In the genomic region with DNA sequence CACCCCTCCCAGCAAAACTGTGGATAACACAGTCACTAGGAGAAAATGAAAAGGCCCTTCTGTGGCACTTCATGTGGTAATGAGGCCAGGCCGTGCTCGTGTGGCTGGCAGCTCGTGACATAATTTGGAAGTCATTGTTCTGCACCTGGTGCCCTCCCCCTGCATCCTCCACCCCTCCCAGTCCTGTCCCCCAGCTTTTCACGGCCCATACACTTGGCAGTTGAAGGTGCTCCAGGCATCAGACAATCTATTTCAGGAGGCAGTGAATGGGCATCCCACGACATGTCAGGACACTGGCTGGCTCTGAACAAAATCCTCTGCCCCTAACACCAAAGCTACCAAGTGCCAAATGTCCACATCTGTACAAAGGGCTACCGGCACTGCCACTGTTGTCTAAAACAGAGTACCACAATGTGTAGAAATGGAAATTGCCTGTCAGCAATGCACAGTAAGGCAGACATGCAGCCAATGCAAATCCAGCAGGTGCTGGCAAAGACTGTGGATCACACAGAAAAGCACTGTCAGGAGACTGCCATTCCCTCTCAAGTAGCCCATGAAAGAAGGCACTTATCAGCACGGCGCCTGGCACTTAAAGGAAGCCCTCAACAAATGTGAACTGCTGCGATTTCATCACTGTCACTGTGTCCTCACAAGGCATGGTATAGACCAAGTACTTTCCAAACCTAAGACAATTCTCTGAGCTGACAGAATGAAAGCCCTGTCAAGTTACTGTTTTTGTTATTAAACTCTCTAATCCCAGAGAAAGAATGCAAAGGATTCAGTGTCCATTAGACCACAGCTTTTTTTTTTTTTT, we compare ENCODE assay signal across 8 cellular contexts. TPM values are rescaled to one million over a fixed set of nuclear protein-coding genes. Genes with fewer than 3 reads are reported as not detected.
DNase-seq lines count a peak whose midpoint lies in the region; ATAC-seq, FAIRE-seq and TF ChIP-seq lines count a peak whose summit lies in the region.

No MANE protein-coding gene starts in this region.

- H3K4me3 Mint-ChIP-seq in astrocyte (ENCODE audit: unreplicated experiment), result peak overlapping the region; percentile 30
- H3K4me3 Mint-ChIP-seq in stimulated activated memory B cell treated with anti-CD40 and anti-IgM and Interleukin-4, amounts not matched to agents 10 μg/mL and 1 μg/mL and 100 μg/mL, for 72 hours, result peak overlapping the region; percentile 66

- H3K9me3 ChIP-seq in astrocyte (ENCODE audit: insufficient read depth, low read depth, low read length), result no peaks in the 10 kb centered on the region

- no peak overlapping the region for H3K4me3 ChIP-seq in astrocyte (ENCODE audit: insufficient read depth, low read depth, low read length)

- no peaks in the 10 kb centered on the region for H3K9me3 Mint-ChIP-seq in astrocyte (ENCODE audit: unreplicated experiment)
- H3K9me3 Mint-ChIP-seq in stimulated activated memory B cell treated with anti-CD40 and anti-IgM and Interleukin-4, amounts not matched to agents 10 μg/mL and 1 μg/mL and 100 μg/mL, for 72 hours, result no peaks in the 10 kb centered on the region

- DNase-seq in GF-D8 (lab: John Stamatoyannopoulos, UW) (peak; percentile 59), NCI-H524 treated with DMSO at 0.1 percent for 48 hours (lab: John Stamatoyannopoulos, UW) (peak; percentile 28), astrocyte (ENCODE audit: low read depth) (peak; percentile 37), iris pigment epithelial cell (ENCODE audit: low read depth) (peak; percentile 44)
- DNase-seq in effector CD8-positive, alpha-beta T cell (lab: John Stamatoyannopoulos, UW), result no peak
- no peak for DNase-seq in activated CD4-positive, alpha-beta T cell treated with anti-CD3 and anti-CD28 coated beads for 1 hour

- no peaks in the 10 kb centered on the region for H4K20me1 ChIP-seq in astrocyte (ENCODE audit: insufficient read depth, low read length)

- ATAC-seq in HG02943 (IDR thresholded peaks at IDR 0.05; ENCODE audit: low read depth, unreplicated experiment), result peak; percentile 14
- ATAC-seq in stimulated activated memory B cell treated with anti-CD40 and anti-IgM and Interleukin-4, amounts not matched to agents 10 μg/mL and 1 μg/mL and 100 μg/mL, for 72 hours, result peak; percentile 42

- peak overlapping the region; percentile 75 for H3K4me2 ChIP-seq in astrocyte (ENCODE audit: low read length)

- H3K27me3 Mint-ChIP-seq in astrocyte (ENCODE audit: low read depth, unreplicated experiment), result no peaks in the 10 kb centered on the region
- H3K27me3 Mint-ChIP-seq in stimulated activated memory B cell treated with anti-CD40 and anti-IgM and Interleukin-4, amounts not matched to agents 10 μg/mL and 1 μg/mL and 100 μg/mL, for 72 hours, result no peaks in the 10 kb centered on the region

- peaks cover 91% of the 10 kb centered on the region for H3K79me2 ChIP-seq in astrocyte (ENCODE audit: insufficient read depth, low read length)

- peak overlapping the region; percentile 88 for H3K9ac ChIP-seq in astrocyte (ENCODE audit: low read length)

- peaks cover 11% of the 10 kb centered on the region for H3K36me3 ChIP-seq in astrocyte (ENCODE audit: insufficient read depth, low read length)

- no peak for TF ChIP-seq CTCF in astrocyte (IDR thresholded peaks at IDR 0.05; ENCODE audit: insufficient read depth, low read depth, low read length)

- H3K36me3 Mint-ChIP-seq in astrocyte (ENCODE audit: low read depth, unreplicated experiment), result peaks cover 15% of the 10 kb centered on the region
- peaks cover 26% of the 10 kb centered on the region for H3K36me3 Mint-ChIP-seq in stimulated activated memory B cell treated with anti-CD40 and anti-IgM and Interleukin-4, amounts not matched to agents 10 μg/mL and 1 μg/mL and 100 μg/mL, for 72 hours

- H3K4me1 Mint-ChIP-seq in astrocyte (ENCODE audit: low read depth, unreplicated experiment), result peaks cover 78% of the 10 kb centered on the region
- H3K4me1 Mint-ChIP-seq in stimulated activated memory B cell treated with anti-CD40 and anti-IgM and Interleukin-4, amounts not matched to agents 10 μg/mL and 1 μg/mL and 100 μg/mL, for 72 hours, result peaks cover 60% of the 10 kb centered on the region

- H3K27ac ChIP-seq in astrocyte (ENCODE audit: low read depth, low read length), result peak overlapping the region; percentile 99

- H3K4me1 ChIP-seq in astrocyte (ENCODE audit: insufficient read depth, low read length), result peaks cover 70% of the 10 kb centered on the region

- no peaks in the 10 kb centered on the region for H3K27me3 ChIP-seq in astrocyte (ENCODE audit: insufficient read depth, low read length)

- peak overlapping the region; percentile 97 for H3K27ac Mint-ChIP-seq in astrocyte (ENCODE audit: unreplicated experiment)
- peak overlapping the region; percentile 91 for H3K27ac Mint-ChIP-seq in stimulated activated memory B cell treated with anti-CD40 and anti-IgM and Interleukin-4, amounts not matched to agents 10 μg/mL and 1 μg/mL and 100 μg/mL, for 72 hours

- no peak overlapping the region for H2AFZ ChIP-seq in astrocyte (ENCODE audit: low read depth, low read length)

- no peak for FAIRE-seq in astrocyte (lab: Jason Lieb, UNC)

RNA-seq across cellular contexts. Expression of a gene that starts 39.1 kb away (rescaled TPM):
- total RNA-seq in astrocyte, result 364 and 391 TPM in 2 replicates

RNA-seq across cellular contexts. Expression of a gene that starts 58.5 kb away (rescaled TPM):
- 4.9 and 5.8 TPM in 2 replicates for total RNA-seq in astrocyte

Comparison
In these comparisons a context has a peak if more than half of its experiments do, and no peak if none do; other contexts are left out.
1. DNase-seq: peak in GF-D8 (single experiment), NCI-H524 treated with DMSO at 0.1 percent for 48 hours (single experiment), astrocyte (single experiment) and iris pigment epithelial cell (single experiment); none in effector CD8-positive, alpha-beta T cell (single experiment) and activated CD4-positive, alpha-beta T cell treated with anti-CD3 and anti-CD28 coated beads for 1 hour (single experiment).